20 cellular contexts compared by ENCODE assay signal in the genomic region with DNA sequence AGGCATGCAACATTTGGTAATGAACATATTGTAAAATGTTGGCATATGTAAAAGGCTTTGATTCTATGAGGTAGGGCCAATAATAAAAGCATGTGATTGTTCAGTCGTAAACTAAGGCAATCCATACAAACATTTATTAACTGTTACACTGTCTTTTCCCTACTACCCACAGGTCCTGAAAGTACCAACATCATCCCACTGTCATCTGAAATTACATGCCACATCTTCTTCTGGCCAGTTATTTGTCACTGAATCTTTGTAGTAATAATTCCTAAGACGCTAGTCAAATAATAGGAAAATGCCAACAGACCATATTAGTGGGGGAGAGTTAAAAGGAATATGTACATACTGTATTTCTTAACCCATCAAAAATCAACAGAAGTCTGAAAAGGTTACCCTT.
"Had no signal": no experiment of that assay in that cellular context is flagged by ENCODE, and none has a peak within 500 bp of the region (broad histone marks: within the 10 kb centered on the region; RNA-seq: fewer than 3 reads in every experiment).

No MANE protein-coding gene starts in this region.

- H3K27ac Mint-ChIP-seq: activated CD8-positive, alpha-beta memory T cell treated with anti-CD3 and anti-CD28 coated beads, Interleukin-2, amount 10 ng/mL, durations not matched to agents 7 days and 5 days; activated naive CD4-positive, alpha-beta T cell treated with anti-CD3 and anti-CD28 coated beads, Interleukin-2, amount 50 U/mL, for 72 hours; activated T-cell treated with anti-CD3 and anti-CD28 coated beads, Interleukin-2, amount 50 U/mL, for 24 hours; T-helper 1 cell treated with Interleukin-12 subunit alpha and Interleukin-12 subunit beta and Interleukin-4 antibody, amounts not matched to agents 30 μg/mL and 1 μg/mL, for 36 hours had no signal

- FAIRE-seq: endothelial cell of umbilical vein, frontal cortex, kidney, TTC549 had no signal

- H3K4me3 ChIP-seq: heart right ventricle, sigmoid colon, suprapubic skin, upper lobe of right lung had no signal

- H3K36me3 Mint-ChIP-seq: activated naive CD4-positive, alpha-beta T cell treated with anti-CD3 and anti-CD28 coated beads, Interleukin-2, amount 50 U/mL, for 72 hours; naive B cell had no signal

- H3K27me3 ChIP-seq: brain microvascular endothelial cell, heart right ventricle, sigmoid colon, suprapubic skin, upper lobe of right lung had no signal

- ATAC-seq: activated CD8-positive, alpha-beta memory T cell treated with anti-CD3 and anti-CD28 coated beads, Interleukin-2, amount 10 ng/mL, durations not matched to agents 7 days and 5 days; activated naive CD4-positive, alpha-beta T cell treated with anti-CD3 and anti-CD28 coated beads, Interleukin-2, amount 50 U/mL, for 72 hours; heart right ventricle; upper lobe of right lung had no signal

- H3K9me3 Mint-ChIP-seq: activated naive CD4-positive, alpha-beta T cell treated with anti-CD3 and anti-CD28 coated beads, Interleukin-2, amount 50 U/mL, for 72 hours; activated T-cell treated with anti-CD3 and anti-CD28 coated beads, Interleukin-2, amount 50 U/mL, for 24 hours; naive B cell; T-helper 1 cell treated with Interleukin-12 subunit alpha and Interleukin-12 subunit beta and Interleukin-4 antibody, amounts not matched to agents 30 μg/mL and 1 μg/mL, for 36 hours had no signal

- H3K36me3 ChIP-seq: brain microvascular endothelial cell, heart right ventricle, sigmoid colon, suprapubic skin, upper lobe of right lung had no signal

- DNase-seq: activated CD4-positive, alpha-beta T cell treated with anti-CD3 and anti-CD28 coated beads, Interleukin-2, amount 50 U/mL, for 48 hours; activated CD4-positive, CD25-positive, alpha-beta regulatory T cell; activated CD8-positive, alpha-beta memory T cell treated with anti-CD3 and anti-CD28 coated beads, Interleukin-2, amount 10 ng/mL, durations not matched to agents 7 days and 5 days; activated effector memory CD4-positive, alpha-beta T cell treated with Interleukin-2 at 50 U/mL for 16 hours; activated T-cell treated with anti-CD3 and anti-CD28 coated beads, Interleukin-2, amount 50 U/mL, for 24 hours; cerebellar nuclear complex; heart right ventricle; kidney; naive B cell; sigmoid colon; stimulated activated CD4-positive, alpha-beta T cell treated with anti-CD3 and anti-CD28 coated beads, Interleukin-2, amount 100 ng/mL, for 24 hours; stimulated activated naive CD4-positive, alpha-beta T cell; upper lobe of right lung had no signal

- H3K9me3 ChIP-seq: heart right ventricle, sigmoid colon, suprapubic skin, upper lobe of right lung had no signal

- H3K27ac ChIP-seq: brain microvascular endothelial cell, heart right ventricle, sigmoid colon, suprapubic skin, upper lobe of right lung had no signal

- H3K4me3 Mint-ChIP-seq: activated CD8-positive, alpha-beta memory T cell treated with anti-CD3 and anti-CD28 coated beads, Interleukin-2, amount 10 ng/mL, durations not matched to agents 7 days and 5 days; activated T-cell treated with anti-CD3 and anti-CD28 coated beads, Interleukin-2, amount 50 U/mL, for 24 hours; naive B cell; T-helper 1 cell treated with Interleukin-12 subunit alpha and Interleukin-12 subunit beta and Interleukin-4 antibody, amounts not matched to agents 30 μg/mL and 1 μg/mL, for 36 hours had no signal

- H3K27me3 Mint-ChIP-seq: activated CD8-positive, alpha-beta memory T cell treated with anti-CD3 and anti-CD28 coated beads, Interleukin-2, amount 10 ng/mL, durations not matched to agents 7 days and 5 days; activated T-cell treated with anti-CD3 and anti-CD28 coated beads, Interleukin-2, amount 50 U/mL, for 24 hours; naive B cell had no signal
